In genomic region chr15:40873625-40874561, GRCh38 we compare ENCODE assay signal across 8 cellular contexts. TPM values are rescaled to one million over a fixed set of nuclear protein-coding genes. Genes with fewer than 3 reads are reported as not detected.
DNase-seq lines count a peak whose midpoint lies in the region; ATAC-seq and TF ChIP-seq lines count a peak whose summit lies in the region.

A gene with protein sequence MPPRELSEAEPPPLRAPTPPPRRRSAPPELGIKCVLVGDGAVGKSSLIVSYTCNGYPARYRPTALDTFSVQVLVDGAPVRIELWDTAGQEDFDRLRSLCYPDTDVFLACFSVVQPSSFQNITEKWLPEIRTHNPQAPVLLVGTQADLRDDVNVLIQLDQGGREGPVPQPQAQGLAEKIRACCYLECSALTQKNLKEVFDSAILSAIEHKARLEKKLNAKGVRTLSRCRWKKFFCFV (minus strand): TSS chr15:40874234. CDS start chr15:40874139, 95 bp downstream.

- H3K4me1 Mint-ChIP-seq in Calu3 (ENCODE audit: low read depth, unreplicated experiment) = peaks cover 34% of the 10 kb centered on the region

- in situ Hi-C loops in KBM-7 (cut with MboI; ENCODE audit: low pct_unique_long_range_greater_than_20kb, low sequenced_read_pairs) = no loop called here

- H3K27me3 Mint-ChIP-seq in Calu3 (ENCODE audit: unreplicated experiment) = no peaks in the 10 kb centered on the region

- TF ChIP-seq CTCF in Calu3 (IDR thresholded peaks at IDR 0.05; ENCODE audit: unreplicated experiment) (no peak), RWPE1 (conservative IDR thresholded peaks at IDR 0.05; ENCODE audit: low read depth) (no peak; the same call in 1 of the 2 replicates)

- no TSS peak for BruUV-seq in Calu3 (replicated peaks; lab: Mats Ljungman, UMichigan)

- no peaks in the 10 kb centered on the region for H3K9me3 Mint-ChIP-seq in Calu3 (ENCODE audit: low read depth, unreplicated experiment)
- H3K9me3 Mint-ChIP-seq in activated naive CD4-positive, alpha-beta T cell treated with anti-CD3 and anti-CD28 coated beads, Interleukin-2, amount 50 U/mL, for 72 hours = no peaks in the 10 kb centered on the region

- DNase-seq in Calu3 = peak; percentile 87
- peak; percentile 79 for DNase-seq in KBM-7
- DNase-seq in RWPE1 (ENCODE audit: low spot score) = peak; percentile 74
- DNase-seq in activated naive CD4-positive, alpha-beta T cell treated with anti-CD3 and anti-CD28 coated beads, Interleukin-2, amount 50 U/mL, for 72 hours (ENCODE audit: low spot score in 2 of 2) = peak in 1 of 2 donors; percentile 56
- peak; percentile 58 for DNase-seq in left ventricle myocardium superior
- peak; percentile 61 for DNase-seq in sciatic nerve (ENCODE audit: low spot score)

- H3K4me3 Mint-ChIP-seq in Calu3 (ENCODE audit: low read depth, unreplicated experiment) = peak within 1 kb of the TSS; percentile 71

- H3K36me3 Mint-ChIP-seq in Calu3 (ENCODE audit: insufficient read depth, unreplicated experiment) = peaks cover 27% of the 10 kb centered on the region
- H3K36me3 Mint-ChIP-seq in activated naive CD4-positive, alpha-beta T cell treated with anti-CD3 and anti-CD28 coated beads, Interleukin-2, amount 50 U/mL, for 72 hours = no peaks in the 10 kb centered on the region

- H3K27ac ChIP-seq in RWPE1 = peak within 1 kb of the TSS; percentile 29; the same call in 1 of the 2 replicates

- CTCF ChIA-PET in Calu3 (lab: Charles Lee) (interaction anchor here (0.5 to 5.4 kb wide), 10 partner anchors 11 to 563 kb away, joined by 3 to 73 read pairs (median 6); partner anchors contain the start of genes RAD51 and VPS18), RWPE1 (lab: Yijun Ruan, JAX) (interaction anchor here (0.6 to 10.4 kb wide), 16 partner anchors 8 to 575 kb away, joined by 3 to 107 read pairs (median 6); partner anchors contain the start of genes SPINT1 and VPS18)

- no peak within 1 kb of the TSS for H3K27ac Mint-ChIP-seq in Calu3 (ENCODE audit: unreplicated experiment)
- H3K27ac Mint-ChIP-seq in activated naive CD4-positive, alpha-beta T cell treated with anti-CD3 and anti-CD28 coated beads, Interleukin-2, amount 50 U/mL, for 72 hours = no peak within 1 kb of the TSS

- intact Hi-C loops in Calu3 (cut with micrococcal nuclease; ENCODE audit: unreplicated experiment) (no loop called here), left ventricle myocardium superior (cut with micrococcal nuclease) (no loop called here), sciatic nerve (cut with DNase I) (no loop called here)

- POLR2A ChIA-PET in RWPE1 (lab: Yijun Ruan, JAX; ENCODE audit: low non-redundant PET) = interaction anchor here (2.1 kb wide), 1 partner anchor 15 kb away, joined by 7 read pairs; no protein-coding TSS in a partner anchor

- peak; percentile 49 for ATAC-seq in GM21360 (IDR thresholded peaks at IDR 0.05; ENCODE audit: unreplicated experiment)
- peak; percentile 72 to 90 for ATAC-seq in activated naive CD4-positive, alpha-beta T cell treated with anti-CD3 and anti-CD28 coated beads, Interleukin-2, amount 50 U/mL, for 72 hours
- ATAC-seq in left ventricle myocardium superior = peak; percentile 87
- peak; percentile 62 for ATAC-seq in sciatic nerve
- ATAC-seq in GM21528 (IDR thresholded peaks at IDR 0.05; ENCODE audit: low FRiP score, unreplicated experiment) = no peak

RNA-seq across cellular contexts. Expression of the gene that starts here (rescaled TPM):
- total RNA-seq in Calu3 (2022) (4.2 and 4.9 TPM in 2 replicates), left ventricle myocardium superior (not detected), sciatic nerve (0.22 TPM)
- under 1 TPM in 1 of 2 donors, not detected in 1; 0.72 TPM for total RNA-seq in activated naive CD4-positive, alpha-beta T cell treated with anti-CD3 and anti-CD28 coated beads, Interleukin-2, amount 50 U/mL, for 72 hours

Comparison
In these comparisons a context has a peak if more than half of its experiments do, and no peak if none do; other contexts are left out.
1. Peak in ATAC-seq in activated naive CD4-positive, alpha-beta T cell treated with anti-CD3 and anti-CD28 coated beads, Interleukin-2, amount 50 U/mL, for 72 hours; RNA of the gene not detected or under 1 TPM.
2. Peak in DNase-seq and ATAC-seq in left ventricle myocardium superior; RNA of the gene not detected or under 1 TPM.
3. Peak in DNase-seq and ATAC-seq in sciatic nerve; RNA of the gene not detected or under 1 TPM.